Comparison of ENCODE assay signal across 8 cellular contexts in the genomic region with DNA sequence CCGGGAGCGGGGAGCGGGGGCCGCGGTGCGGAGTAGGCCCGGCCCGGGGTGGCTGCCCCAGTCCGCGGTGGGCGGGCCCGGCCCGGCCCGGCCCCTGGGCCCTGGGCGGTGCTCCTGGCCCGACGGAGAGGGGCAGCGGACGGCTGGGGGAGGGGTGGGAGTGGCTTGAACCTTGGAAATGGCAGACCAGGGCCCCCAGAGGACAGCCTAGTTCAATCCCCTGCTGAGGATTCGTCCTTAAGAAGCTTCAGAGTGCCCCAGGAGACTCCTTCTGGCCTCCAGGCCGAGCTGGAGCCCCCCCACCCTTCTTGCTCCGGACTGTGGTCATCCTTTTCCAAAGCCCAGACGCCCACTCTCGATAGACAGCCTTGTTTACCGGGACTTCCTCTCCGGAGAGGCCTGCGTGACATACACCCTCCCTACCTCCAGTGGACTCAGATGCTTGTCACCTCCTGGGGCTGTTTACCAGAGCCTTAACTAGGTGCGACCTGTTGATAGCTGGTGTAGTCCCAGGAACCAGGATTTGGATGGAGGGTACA. TPM values are rescaled to one million over a fixed set of nuclear protein-coding genes. Genes with fewer than 3 reads are reported as not detected.
A peak's percentile ranks its signal among the peaks of the same experiment; 100 is the strongest.
DNase-seq lines count a peak whose midpoint lies in the region; TF ChIP-seq lines count a peak whose summit lies in the region.

No MANE protein-coding gene starts in this region.

- peak overlapping the region; percentile 98 for H3K27ac Mint-ChIP-seq in activated CD4-positive, alpha-beta T cell treated with anti-CD3 and anti-CD28 coated beads, Interleukin-2, amount 10 ng/mL, durations not matched to agents 7 days and 5 days

- H3K4me1 ChIP-seq in MM.1S (ENCODE audit: low read length): peaks cover 11% of the 10 kb centered on the region; the same call in 1 of the 2 replicates
- peaks cover 44% of the 10 kb centered on the region for H3K4me1 ChIP-seq in mononuclear cell (ENCODE audit: insufficient read depth, low read length)

- peaks cover 29% of the 10 kb centered on the region for H3K36me3 Mint-ChIP-seq in activated CD4-positive, alpha-beta T cell treated with anti-CD3 and anti-CD28 coated beads, Interleukin-2, amount 10 ng/mL, durations not matched to agents 7 days and 5 days (ENCODE audit: low read depth)

- H2AFZ ChIP-seq in MM.1S (ENCODE audit: low read length): no peak overlapping the region

- CTCF ChIA-PET in HEK293T (lab: Yijun Ruan, JAX): interaction anchor here (0.6 to 6.3 kb wide), 10 partner anchors 17 to 536 kb away, joined by 3 to 145 read pairs (median 9); a partner anchor contains a TSS
- CTCF ChIA-PET in activated CD4-positive, alpha-beta T cell treated with anti-CD3 and anti-CD28 coated beads, Interleukin-2, amount 10 ng/mL, durations not matched to agents 7 days and 5 days (lab: Charles Lee): interaction anchor here (1.0 to 6.5 kb wide), 17 partner anchors 11 to 283 kb away, joined by 3 to 108 read pairs (median 7); a partner anchor contains a TSS

- H3K4me1 Mint-ChIP-seq in activated CD4-positive, alpha-beta T cell treated with anti-CD3 and anti-CD28 coated beads, Interleukin-2, amount 10 ng/mL, durations not matched to agents 7 days and 5 days: peaks cover 57% of the 10 kb centered on the region

- no peaks in the 10 kb centered on the region for H3K36me3 ChIP-seq in MM.1S (replicated peaks; ENCODE audit: insufficient read depth, low read length)

- no peaks in the 10 kb centered on the region for H4K20me1 ChIP-seq in MM.1S (ENCODE audit: insufficient read depth, low read length)

- H3K4me3 ChIP-seq in MM.1S (ENCODE audit: low read length) (peak overlapping the region; percentile 75), mononuclear cell (ENCODE audit: low read length) (peak overlapping the region; percentile 84)

- no peaks in the 10 kb centered on the region for H3K9me2 ChIP-seq in MM.1S (replicated peaks; ENCODE audit: insufficient read depth, low read length)

- peak overlapping the region; percentile 90 for H3K27ac ChIP-seq in MM.1S (ENCODE audit: low read length)

- no peaks in the 10 kb centered on the region for H3K27me3 Mint-ChIP-seq in activated CD4-positive, alpha-beta T cell treated with anti-CD3 and anti-CD28 coated beads, Interleukin-2, amount 10 ng/mL, durations not matched to agents 7 days and 5 days

- peak; percentile 23 to 48 for DNase-seq in activated CD4-positive, alpha-beta T cell treated with anti-CD3 and anti-CD28 coated beads for 24 hours (ENCODE audit: low read depth in 2 of 2)
- DNase-seq in activated CD4-positive, alpha-beta T cell treated with anti-CD3 and anti-CD28 coated beads, Interleukin-2, amount 50 U/mL, for 1 hour: no peak
- peak; percentile 68 for DNase-seq in HEK293T (ENCODE audit: extremely low spot score)
- DNase-seq in MM.1S: peak; percentile 49
- peak; percentile 62 for DNase-seq in activated CD4-positive, alpha-beta T cell treated with anti-CD3 and anti-CD28 coated beads, Interleukin-2, amount 10 ng/mL, durations not matched to agents 7 days and 5 days
- peak; percentile 73 for DNase-seq in epidermal melanocyte (ENCODE audit: insufficient read length, low spot score)
- peak; percentile 61 for DNase-seq in stimulated activated naive CD4-positive, alpha-beta T cell treated with Interleukin-2 at 50 U/mL for 16 hours (lab: John Stamatoyannopoulos, UW)

- peak overlapping the region; percentile 94 for H3K9ac ChIP-seq in MM.1S (ENCODE audit: low read length)

- no peak for TF ChIP-seq CTCF in MM.1S (IDR thresholded peaks at IDR 0.05; ENCODE audit: low read length)

- no peaks in the 10 kb centered on the region for H3K9me3 Mint-ChIP-seq in activated CD4-positive, alpha-beta T cell treated with anti-CD3 and anti-CD28 coated beads, Interleukin-2, amount 10 ng/mL, durations not matched to agents 7 days and 5 days

- H3K4me2 ChIP-seq in MM.1S (ENCODE audit: low read depth, low read length): peak overlapping the region; percentile 92; the same call in 1 of the 2 replicates

- POLR2A ChIA-PET in HEK293T (lab: Yijun Ruan, JAX): interaction anchor here (0.6 to 3.8 kb wide), 36 partner anchors 10 to 316 kb away, joined by 3 to 46 read pairs (median 8); a partner anchor contains a TSS
- POLR2A ChIA-PET in activated CD4-positive, alpha-beta T cell treated with anti-CD3 and anti-CD28 coated beads, Interleukin-2, amount 10 ng/mL, durations not matched to agents 7 days and 5 days (lab: Charles Lee): interaction anchor here (0.6 to 2.5 kb wide), 8 partner anchors 11 to 315 kb away, joined by 3 to 18 read pairs (median 4); a partner anchor contains a TSS

- no peaks in the 10 kb centered on the region for H3K9me3 ChIP-seq in MM.1S (replicated peaks; ENCODE audit: insufficient read depth, low read length)
- H3K9me3 ChIP-seq in mononuclear cell (ENCODE audit: low read depth, low read length): no peaks in the 10 kb centered on the region

- H3K4me3 Mint-ChIP-seq in activated CD4-positive, alpha-beta T cell treated with anti-CD3 and anti-CD28 coated beads, Interleukin-2, amount 10 ng/mL, durations not matched to agents 7 days and 5 days: peak overlapping the region; percentile 90

- peaks cover 23% of the 10 kb centered on the region for H3K79me2 ChIP-seq in MM.1S (ENCODE audit: low read length)

- peaks cover 14% of the 10 kb centered on the region for H3F3A ChIP-seq in MM.1S (ENCODE audit: insufficient read depth, low read length)

- H3K27me3 ChIP-seq in MM.1S (replicated peaks; ENCODE audit: insufficient read depth, low read length): no peaks in the 10 kb centered on the region
- H3K27me3 ChIP-seq in mononuclear cell (ENCODE audit: insufficient read depth, low read length): no peaks in the 10 kb centered on the region

TF ChIP-seq in HEK293T, 16 proteins besides CTCF, POLR2A, EP300 and RAD21:
- TF ChIP-seq FOXA1 (IDR thresholded peaks at IDR 0.05) (no peak), SUZ12 (IDR thresholded peaks at IDR 0.05) (no peak), NFRKB (IDR thresholded peaks at IDR 0.05) (no peak), ARNT (IDR thresholded peaks at IDR 0.05) (no peak), TARDBP (IDR thresholded peaks at IDR 0.05) (no peak), ELF4 (IDR thresholded peaks at IDR 0.05) (no peak), SP1 (IDR thresholded peaks at IDR 0.05) (no peak), FOXM1 (IDR thresholded peaks at IDR 0.05; ENCODE audit: borderline replicate concordance) (no peak), HDGF (IDR thresholded peaks at IDR 0.05; ENCODE audit: borderline replicate concordance) (no peak), L3MBTL2 (conservative IDR thresholded peaks at IDR 0.05) (no peak), FOXK2 (IDR thresholded peaks at IDR 0.05) (no peak), ZNF384 (IDR thresholded peaks at IDR 0.05) (no peak), CTBP1 (IDR thresholded peaks at IDR 0.05; ENCODE audit: borderline replicate concordance) (no peak), LEF1 (IDR thresholded peaks at IDR 0.05; ENCODE audit: borderline replicate concordance) (no peak), BHLHE40 (IDR thresholded peaks at IDR 0.05; ENCODE audit: borderline replicate concordance) (no peak)
- TF ChIP-seq, protein P1, sequence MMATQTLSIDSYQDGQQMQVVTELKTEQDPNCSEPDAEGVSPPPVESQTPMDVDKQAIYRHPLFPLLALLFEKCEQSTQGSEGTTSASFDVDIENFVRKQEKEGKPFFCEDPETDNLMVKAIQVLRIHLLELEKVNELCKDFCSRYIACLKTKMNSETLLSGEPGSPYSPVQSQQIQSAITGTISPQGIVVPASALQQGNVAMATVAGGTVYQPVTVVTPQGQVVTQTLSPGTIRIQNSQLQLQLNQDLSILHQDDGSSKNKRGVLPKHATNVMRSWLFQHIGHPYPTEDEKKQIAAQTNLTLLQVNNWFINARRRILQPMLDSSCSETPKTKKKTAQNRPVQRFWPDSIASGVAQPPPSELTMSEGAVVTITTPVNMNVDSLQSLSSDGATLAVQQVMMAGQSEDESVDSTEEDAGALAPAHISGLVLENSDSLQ (IDR thresholded peaks at IDR 0.05): no peak

RNA-seq across cellular contexts. Expression of a gene that starts 0.5 kb away (rescaled TPM):
- 10 to 100 TPM; 59.7 to 71.5 TPM for total RNA-seq in activated CD4-positive, alpha-beta T cell treated with anti-CD3 and anti-CD28 coated beads, Interleukin-2, amount 10 ng/mL, durations not matched to agents 7 days and 5 days
- 148 TPM for total RNA-seq in mononuclear cell

RNA-seq across cellular contexts. Expression of a gene that starts 0.7 kb away (rescaled TPM):
- total RNA-seq in activated CD4-positive, alpha-beta T cell treated with anti-CD3 and anti-CD28 coated beads, Interleukin-2, amount 10 ng/mL, durations not matched to agents 7 days and 5 days: 1 to 10 TPM; 5.2 to 5.3 TPM
- total RNA-seq in mononuclear cell: 0.84 TPM

RNA-seq across cellular contexts. Expression of a gene that starts 12.4 kb away (rescaled TPM):
- total RNA-seq in activated CD4-positive, alpha-beta T cell treated with anti-CD3 and anti-CD28 coated beads, Interleukin-2, amount 10 ng/mL, durations not matched to agents 7 days and 5 days: 10 to 100 TPM; 52.8 to 54.9 TPM
- total RNA-seq in mononuclear cell: 21.6 TPM

RNA-seq across cellular contexts. Expression of a gene that starts 31.4 kb away (rescaled TPM):
- total RNA-seq in activated CD4-positive, alpha-beta T cell treated with anti-CD3 and anti-CD28 coated beads, Interleukin-2, amount 10 ng/mL, durations not matched to agents 7 days and 5 days: under 1 TPM; 0.23 to 0.35 TPM
- under 0.01 TPM for total RNA-seq in mononuclear cell
